Comparison of ENCODE assay signal across 1 cellular context in genomic region chr1:178724734-178725602, GRCh38.
TF ChIP-seq lines count a peak whose summit lies in the region.

TSS of gene RALGPS2 (plus strand) at chr1:178725244. CDS start at chr1:178776765, 51,521 bp downstream.

TF ChIP-seq in H1, 55 proteins besides CTCF, POLR2A, EP300 and RAD21 (continued from another document):
- TF ChIP-seq NANOG (IDR thresholded peaks at IDR 0.05; ENCODE audit: insufficient read depth, low read depth, low read length, poor library complexity, severe bottlenecking) (no peak), E2F6 (IDR thresholded peaks at IDR 0.05) (peak; percentile 59; the same call in 1 of the 2 replicates), SP2 (IDR thresholded peaks at IDR 0.05; ENCODE audit: low read length) (no peak), ASH2L (IDR thresholded peaks at IDR 0.05; ENCODE audit: low read length) (peak; percentile 92), RFX5 (IDR thresholded peaks at IDR 0.05; ENCODE audit: borderline replicate concordance, low read depth, low read length) (no peak), SAP30 (IDR thresholded peaks at IDR 0.05; ENCODE audit: insufficient read depth, insufficient replicate concordance, low read length) (no peak), PHF8 (conservative IDR thresholded peaks at IDR 0.05; ENCODE audit: low read depth, low read length) (peak; percentile 57), KDM4A (IDR thresholded peaks at IDR 0.05; ENCODE audit: low read depth, low read length, severe bottlenecking) (peak; percentile 50), RNF2 (IDR thresholded peaks at IDR 0.05; ENCODE audit: borderline replicate concordance, low read depth, low read length, missing control alignments, poor library complexity, severe bottlenecking) (no peak), SP1 (IDR thresholded peaks at IDR 0.05; ENCODE audit: low read depth, low read length) (no peak), TBP (IDR thresholded peaks at IDR 0.05; ENCODE audit: low read depth, low read length) (peak; percentile 20; the same call in 1 of the 2 replicates), FOSL1 (IDR thresholded peaks at IDR 0.05; ENCODE audit: insufficient read depth, low read depth, low read length) (no peak), ATF3 (IDR thresholded peaks at IDR 0.05; ENCODE audit: insufficient read depth, low read depth, low read length) (no peak), SIRT6 (IDR thresholded peaks at IDR 0.05; ENCODE audit: low read length) (no peak), SRF (IDR thresholded peaks at IDR 0.05; ENCODE audit: low read depth, low read length) (no peak), GABPA (IDR thresholded peaks at IDR 0.05; ENCODE audit: borderline replicate concordance, insufficient read depth, low read length) (no peak), JUN (IDR thresholded peaks at IDR 0.05; ENCODE audit: low read depth, low read length) (no peak), CBX5 (IDR thresholded peaks at IDR 0.05; ENCODE audit: low read depth, low read length) (no peak), CREB1 (IDR thresholded peaks at IDR 0.05) (no peak), HDAC6 (IDR thresholded peaks at IDR 0.05; ENCODE audit: low read depth, low read length) (no peak), YY1 (IDR thresholded peaks at IDR 0.05; ENCODE audit: low read depth, low read length) (0 out of 2 replicates have a peak, but pooled peaks have one; percentile 45), CEBPB (IDR thresholded peaks at IDR 0.05; ENCODE audit: low read depth, low read length) (no peak), KDM1A (IDR thresholded peaks at IDR 0.05; ENCODE audit: borderline replicate concordance, low read length) (no peak), MAX (IDR thresholded peaks at IDR 0.05) (no peak; the same call in 1 of the 2 replicates), SIX5 (IDR thresholded peaks at IDR 0.05; ENCODE audit: low read depth, low read length) (no peak), TCF12 (IDR thresholded peaks at IDR 0.05; ENCODE audit: low read depth, low read length) (no peak), POU5F1 (IDR thresholded peaks at IDR 0.05; ENCODE audit: low read depth, low read length) (no peak), EZH2 (IDR thresholded peaks at IDR 0.05; ENCODE audit: low read depth, low read length, severe bottlenecking) (peak; percentile 31), CTBP2 (IDR thresholded peaks at IDR 0.05; ENCODE audit: borderline replicate concordance, insufficient read depth, insufficient read length, low read length) (no peak), EGR1 (IDR thresholded peaks at IDR 0.05; ENCODE audit: borderline replicate concordance, low read depth, low read length) (no peak), TAF7 (optimal IDR thresholded peaks at IDR 0.05; ENCODE audit: borderline replicate concordance, low read depth, low read length) (peak; percentile 10), CHD2 (IDR thresholded peaks at IDR 0.05; ENCODE audit: low read length) (no peak), CHD1 (IDR thresholded peaks at IDR 0.05; ENCODE audit: low read depth, low read length) (no peak), TAF1 (IDR thresholded peaks at IDR 0.05; ENCODE audit: low read depth, low read length) (peak; percentile 86), JUND (IDR thresholded peaks at IDR 0.05; ENCODE audit: low read length) (no peak), SUZ12 (IDR thresholded peaks at IDR 0.05; ENCODE audit: low read length) (no peak), RXRA (IDR thresholded peaks at IDR 0.05; ENCODE audit: insufficient read depth, low read depth, low read length) (no peak), KDM5A (IDR thresholded peaks at IDR 0.05; ENCODE audit: low read length) (no peak), SP4 (IDR thresholded peaks at IDR 0.05; ENCODE audit: low read length) (no peak), CHD7 (IDR thresholded peaks at IDR 0.05; ENCODE audit: insufficient replicate concordance, low read length) (no peak), ATF2 (IDR thresholded peaks at IDR 0.05; ENCODE audit: low read length) (no peak), POLR2AphosphoS5 (IDR thresholded peaks at IDR 0.05; ENCODE audit: low read depth, low read length) (0 out of 2 replicates have a peak, but pooled peaks have one; percentile 42), NRF1 (IDR thresholded peaks at IDR 0.05; ENCODE audit: low read depth, low read length) (peak; percentile 25; the same call in 1 of the 2 replicates), CBX8 (IDR thresholded peaks at IDR 0.05; ENCODE audit: borderline replicate concordance, low read depth, low read length) (no peak), USF2 (IDR thresholded peaks at IDR 0.05; ENCODE audit: low read length) (no peak), HDAC2 (IDR thresholded peaks at IDR 0.05; ENCODE audit: borderline replicate concordance in 1 of 2, low read depth in 2 of 2, low read length in 2 of 2) (peak; percentile 19 to 80; a peak in 1 of 4 replicates), ZNF274 (IDR thresholded peaks at IDR 0.05; ENCODE audit: borderline replicate concordance, extremely low read depth, low read length) (no peak)
